ENCODE assay signal across 22 cellular contexts in the genomic region with DNA sequence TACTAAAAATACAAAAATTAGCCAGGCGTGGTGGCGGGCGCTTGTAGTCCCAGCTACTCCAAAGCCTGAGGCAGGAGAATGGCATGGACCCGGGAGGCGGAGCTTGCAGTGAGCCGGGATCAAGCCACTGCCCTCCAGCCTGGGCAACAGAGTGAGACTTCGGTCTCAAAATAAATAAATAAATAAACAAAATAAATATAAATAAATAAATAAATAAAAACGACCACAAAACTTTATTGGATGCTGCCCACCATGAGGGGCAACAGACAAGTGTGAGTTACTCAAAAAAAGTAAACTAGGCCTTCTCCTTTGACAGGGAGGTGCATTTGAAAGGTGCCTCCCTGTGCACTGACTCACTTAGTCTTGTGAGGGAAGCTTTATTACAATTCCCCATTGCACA. TPM values are rescaled to one million over a fixed set of nuclear protein-coding genes. Genes with fewer than 3 reads are reported as not detected.
A peak's percentile ranks its signal among the peaks of the same experiment; 100 is the strongest.
DNase-seq lines count a peak whose midpoint lies in the region; ATAC-seq, FAIRE-seq and TF ChIP-seq lines count a peak whose summit lies in the region.
"Had no signal": no experiment of that assay in that cellular context is flagged by ENCODE, and none has a peak within 500 bp of the region (broad histone marks: within the 10 kb centered on the region; RNA-seq: fewer than 3 reads in every experiment).

No MANE protein-coding gene starts in this region.

- no peaks in the 10 kb centered on the region for H3K79me1 ChIP-seq in H9 (ENCODE audit: insufficient read depth, low read depth, low read length, poor library complexity, severe bottlenecking)
- no peaks in the 10 kb centered on the region for H3K79me1 ChIP-seq in H1 (ENCODE audit: low read depth, low read length)

- no peak for TF ChIP-seq POLR2A in H1 (IDR thresholded peaks at IDR 0.05; ENCODE audit: control extremely low read depth in 1 of 2, low read depth in 2 of 2, low read length in 2 of 2)

- H3K23ac ChIP-seq in H9 (ENCODE audit: insufficient read length, low read depth, low read length), result no peak overlapping the region
- no peak overlapping the region for H3K23ac ChIP-seq in H1 (ENCODE audit: insufficient read length)

- no peaks in the 10 kb centered on the region for H3K36me3 Mint-ChIP-seq in H9 (ENCODE audit: insufficient read depth in 1 of 3, low read depth in 3 of 3)
- H3K36me3 Mint-ChIP-seq in neural crest cell (ENCODE audit: low read depth), result no peaks in the 10 kb centered on the region
- H3K36me3 Mint-ChIP-seq: CD4-positive, CD25-positive, alpha-beta regulatory T cell; immature natural killer cell had no signal

- ATAC-seq in GM21619 (IDR thresholded peaks at IDR 0.05; ENCODE audit: unreplicated experiment), result no peak
- ATAC-seq: activated CD8-positive, alpha-beta T cell treated with anti-CD3 and anti-CD28 coated beads, Interleukin-2, amount 10 ng/mL, durations not matched to agents 7 days and 5 days; esophagus mucosa had no signal

- peak overlapping the region in 1 of 2 experiments; percentile 85; a peak in 3 of 5 replicates for H3K4me3 Mint-ChIP-seq in H9
- H3K4me3 Mint-ChIP-seq in neural crest cell, result peak overlapping the region; percentile 83
- H3K4me3 Mint-ChIP-seq: activated CD8-positive, alpha-beta T cell treated with anti-CD3 and anti-CD28 coated beads, Interleukin-2, amount 10 ng/mL, durations not matched to agents 7 days and 5 days had no signal

- H3K4me1 ChIP-seq in H9 (ENCODE audit: insufficient read depth, low read length), result peaks cover 6% of the 10 kb centered on the region; the same call in 1 of the 2 replicates
- H3K4me1 ChIP-seq in H1 (replicated peaks in 1 of 4; ENCODE audit: control insufficient read depth in 3 of 4, insufficient read depth in 4 of 4, low read length in 3 of 4), result peaks cover 3 to 16% (median 6%) of the 10 kb centered on the region in 4 experiments; a peak in 6 of 7 replicates

- no peak overlapping the region; a peak in 1 of 8 replicates for H3K4me3 ChIP-seq in H1 (ENCODE audit: extremely low read depth in 1 of 4, insufficient read depth in 2 of 4, low read depth in 3 of 4, low read length in 4 of 4)

- H3K9ac ChIP-seq in H9 (ENCODE audit: extremely low read depth, insufficient read length, low read length) (no peak overlapping the region), H1 (replicated peaks in 1 of 4; ENCODE audit: extremely low read depth in 1 of 4, low read depth in 3 of 4, low read length in 3 of 4) (no peak overlapping the region)

- DNase-seq in activated CD8-positive, alpha-beta memory T cell treated with anti-CD3 and anti-CD28 coated beads for 24 hours, result peak; percentile 5
- no peak for DNase-seq in activated CD8-positive, alpha-beta memory T cell treated with anti-CD3 and anti-CD28 coated beads, Interleukin-2, amount 50 U/mL, for 48 hours
- DNase-seq in H9, result no peak
- DNase-seq in H1 (ENCODE audit: low read depth in 1 of 2, low spot score in 2 of 2), result no peak
- no peak for DNase-seq in neural crest cell (ENCODE audit: low read depth, low spot score)
- DNase-seq in NCI-H1105 treated with DMSO at 0.1 percent for 48 hours (lab: John Stamatoyannopoulos, UW), result no peak
- DNase-seq in NCI-H748 (lab: John Stamatoyannopoulos, UW; ENCODE audit: unreplicated experiment), result no peak
- DNase-seq: activated CD8-positive, alpha-beta T cell treated with anti-CD3 and anti-CD28 coated beads, Interleukin-2, amount 10 ng/mL, durations not matched to agents 7 days and 5 days; activated effector memory CD4-positive, alpha-beta T cell treated with anti-CD3 and anti-CD28 coated beads, Interleukin-2, amount 50 U/mL, for 16 hours; CD4-positive, CD25-positive, alpha-beta regulatory T cell; dermis blood vessel endothelial cell; DMS53; immature natural killer cell; mammary epithelial cell; NCI-H146; NCI-H345; retina; SW 1271 had no signal

- H3K4ac ChIP-seq in H9 (ENCODE audit: low read depth, low read length), result no peak overlapping the region
- H3K4ac ChIP-seq in H1 (replicated peaks; ENCODE audit: insufficient read length, low read depth, low read length), result no peak overlapping the region

- H4K5ac ChIP-seq in H9 (ENCODE audit: insufficient read length, low read depth, low read length) (no peak overlapping the region), H1 (ENCODE audit: insufficient read length, low read depth, low read length) (no peak overlapping the region)

- no peaks in the 10 kb centered on the region for H3K9me3 ChIP-seq in H9 (ENCODE audit: control insufficient read depth, low read depth, low read length)
- H3K9me3 ChIP-seq in H1 (ENCODE audit: insufficient read depth in 2 of 2, low read depth in 1 of 2, low read length in 1 of 2), result no peaks in the 10 kb centered on the region
- H3K9me3 ChIP-seq: vagina had no signal

- H2BK120ac ChIP-seq in H9 (ENCODE audit: low read depth, low read length, poor library complexity, severe bottlenecking) (no peak overlapping the region), H1 (replicated peaks; ENCODE audit: low read depth, low read length) (no peak overlapping the region)

- peaks cover 15 to 23% of the 10 kb centered on the region in 2 experiments for H3K4me1 Mint-ChIP-seq in H9
- peaks cover 15% of the 10 kb centered on the region for H3K4me1 Mint-ChIP-seq in neural crest cell

- H3K27ac Mint-ChIP-seq in H9, result no peak overlapping the region; a peak in 1 of 7 replicates
- H3K27ac Mint-ChIP-seq in neural crest cell (ENCODE audit: unreplicated experiment), result no peak overlapping the region
- H3K27ac Mint-ChIP-seq: activated CD8-positive, alpha-beta T cell treated with anti-CD3 and anti-CD28 coated beads, Interleukin-2, amount 10 ng/mL, durations not matched to agents 7 days and 5 days had no signal

- H2AK5ac ChIP-seq in H9 (ENCODE audit: insufficient read length, low read length), result no peak overlapping the region
- H2AK5ac ChIP-seq in H1 (ENCODE audit: low read depth, low read length), result no peak overlapping the region

- no peak for TF ChIP-seq EP300 in H1 (IDR thresholded peaks at IDR 0.05; ENCODE audit: borderline replicate concordance in 1 of 2, low read depth in 2 of 2, low read length in 2 of 2)

- TF ChIP-seq CTCF in H9 (conservative IDR thresholded peaks at IDR 0.05) (no peak), H1 (IDR thresholded peaks at IDR 0.05; ENCODE audit: control extremely low read depth in 1 of 3, insufficient read depth in 1 of 3, low read depth in 1 of 3, low read length in 3 of 3) (no peak), neural crest cell (conservative IDR thresholded peaks at IDR 0.05) (no peak)

- H3T11ph ChIP-seq in H9 (ENCODE audit: low read length), result no peak overlapping the region

- no peak for FAIRE-seq in H1 (lab: Jason Lieb, UNC)

- no peaks in the 10 kb centered on the region; a peak in 1 of 8 replicates for H3K36me3 ChIP-seq in H1 (ENCODE audit: control insufficient read depth in 2 of 4, insufficient read depth in 4 of 4, low read length in 3 of 4)
- H3K36me3 ChIP-seq: vagina had no signal

- peaks cover 13% of the 10 kb centered on the region for H3K27me3 Mint-ChIP-seq in H9 (ENCODE audit: low read depth)
- H3K27me3 Mint-ChIP-seq in neural crest cell (ENCODE audit: low read depth), result peaks cover 40% of the 10 kb centered on the region

- H2BK5ac ChIP-seq in H9 (ENCODE audit: insufficient read length, low read length) (no peak overlapping the region), H1 (ENCODE audit: low read depth, low read length) (no peak overlapping the region)

- H3K4me2 ChIP-seq in H9 (ENCODE audit: insufficient read depth, insufficient read length, low read length) (peak overlapping the region; percentile 29), H1 (ENCODE audit: insufficient read depth in 1 of 2, low read depth in 2 of 2, low read length in 2 of 2) (peak overlapping the region in 1 of 2 experiments; percentile 76; a peak in 1 of 4 replicates)

- no CpG with 5 or more reads among the region's 8 CpGs for WGBS in H9 (ENCODE audit: extremely low coverage, insufficient read length, low lambda C conversion rate)
- WGBS in H1 (ENCODE audit: extremely low coverage in 1 of 2, insufficient coverage in 1 of 2, insufficient read length in 1 of 2, insufficient replicate concordance in 2 of 2, low coverage in 1 of 2, low lambda C conversion rate in 2 of 2, missing lambda C conversion rate in 1 of 2), 2 experiments, result 85% methylated on average over 8 of the region's 8 CpGs; no CpG with 5 or more reads in 1 of the 2 experiments

- no peaks in the 10 kb centered on the region for H3K79me2 ChIP-seq in H9 (ENCODE audit: insufficient read depth, low read length)
- H3K79me2 ChIP-seq in H1 (ENCODE audit: control insufficient read depth in 1 of 2, insufficient read depth in 2 of 2, low read length in 2 of 2), result no peaks in the 10 kb centered on the region

- H3K56ac ChIP-seq in H9 (ENCODE audit: insufficient read length, low read depth, low read length) (no peak overlapping the region), H1 (replicated peaks; ENCODE audit: insufficient read length, low read depth, low read length) (no peak overlapping the region)

- POLR2A ChIA-PET in H1 (lab: Charles Lee; ENCODE audit: partially characterized antibody), result interaction anchor here (0.9 to 1.7 kb wide), 3 partner anchors 22 to 43 kb away, joined by 3 read pairs; no protein-coding TSS in a partner anchor

- H3K14ac ChIP-seq in H9 (ENCODE audit: insufficient read depth, low read length), result no peak overlapping the region
- H3K14ac ChIP-seq in H1 (ENCODE audit: insufficient read length), result no peak overlapping the region

- H3K23me2 ChIP-seq in H9 (ENCODE audit: insufficient read length, low read depth, low read length, poor library complexity, severe bottlenecking) (peaks cover 12% of the 10 kb centered on the region), H1 (ENCODE audit: low read depth, low read length) (peaks cover 11% of the 10 kb centered on the region; the same call in 1 of the 2 replicates)

- no peaks in the 10 kb centered on the region for H3K9me3 Mint-ChIP-seq in H9
- no peaks in the 10 kb centered on the region for H3K9me3 Mint-ChIP-seq in neural crest cell
- H3K9me3 Mint-ChIP-seq: immature natural killer cell had no signal

- no peak for TF ChIP-seq RAD21 in H1 (IDR thresholded peaks at IDR 0.05 in 1 of 2, conservative IDR thresholded peaks at IDR 0.05 in 1 of 2; ENCODE audit: low read depth in 2 of 2, low read length in 2 of 2)

- H2AFZ ChIP-seq in H9 (ENCODE audit: low read length), result no peak overlapping the region
- H2AFZ ChIP-seq in H1 (ENCODE audit: low read length), result no peak overlapping the region

- H4K20me1 ChIP-seq in H9 (ENCODE audit: control insufficient read depth, insufficient read depth, insufficient read length) (no peaks in the 10 kb centered on the region), H1 (replicated peaks in 1 of 2; ENCODE audit: control insufficient read depth in 1 of 2, insufficient read depth in 2 of 2, low read length in 2 of 2) (no peaks in the 10 kb centered on the region)

- H2BK15ac ChIP-seq in H9 (ENCODE audit: low read depth, low read length) (peak overlapping the region; percentile 84; the same call in 1 of the 2 replicates), H1 (ENCODE audit: low read length) (no peak overlapping the region)

- H4K8ac ChIP-seq in H9 (replicated peaks; ENCODE audit: insufficient read length, low read depth, low read length) (no peak overlapping the region), H1 (ENCODE audit: extremely low read depth, insufficient read depth, low read length) (no peak overlapping the region)

- H3K27me3 ChIP-seq in H9 (ENCODE audit: insufficient read depth, low read length) (no peaks in the 10 kb centered on the region), H1 (replicated peaks in 1 of 4; ENCODE audit: control insufficient read depth in 3 of 4, extremely low read depth in 1 of 4, insufficient read depth in 3 of 4, low read length in 3 of 4) (no peaks in the 10 kb centered on the region)
- H3K27me3 ChIP-seq: vagina had no signal

- H2BK20ac ChIP-seq in H9 (ENCODE audit: low read depth, low read length, poor library complexity, severe bottlenecking), result no peak overlapping the region
- no peak overlapping the region for H2BK20ac ChIP-seq in H1 (ENCODE audit: low read length)

- H2BK12ac ChIP-seq in H9 (ENCODE audit: insufficient read length, low read depth, low read length), result no peak overlapping the region
- H2BK12ac ChIP-seq in H1 (ENCODE audit: low read depth, low read length), result 0 out of 2 replicates have a peak overlapping the region, but pooled peaks have one; percentile 68

- CTCF ChIA-PET in H1 (lab: Charles Lee; ENCODE audit: partially characterized antibody), result interaction anchor here (0.8 to 5.0 kb wide), 6 partner anchors 8 to 739 kb away, joined by 3 to 51 read pairs (median 4); no protein-coding TSS in a partner anchor

- no peak overlapping the region for H3K18ac ChIP-seq in H9 (ENCODE audit: insufficient read length, low read depth, low read length)
- H3K18ac ChIP-seq in H1 (ENCODE audit: extremely low read depth, low read length), result peak overlapping the region; percentile 5; the same call in 1 of the 2 replicates

- H4K91ac ChIP-seq in H9 (ENCODE audit: insufficient read length, low read depth, low read length) (no peak overlapping the region), H1 (replicated peaks; ENCODE audit: insufficient read length, low read length) (no peak overlapping the region)

- no peak overlapping the region for H3K27ac ChIP-seq in H9 (ENCODE audit: insufficient read length, low read depth, low read length)
- no peak overlapping the region for H3K27ac ChIP-seq in H1 (ENCODE audit: low read depth, low read length)
- H3K27ac ChIP-seq: VCaP had no signal

RNA-seq across cellular contexts. Expression of gene SLC4A1AP, which starts 50.4 kb away (rescaled TPM):
- 18.8 and 20.8 TPM in 2 replicates for total RNA-seq in H9 (2021)
- 18.4 and 18.8 TPM in 2 replicates for total RNA-seq in H1 (2021; fragmentation: NEBNext Ultra II Directional; extraction: Animal tissue kit (Norgen Biotek cat#: 25700))
- 8.1 and 8.3 TPM in 2 replicates for polyA plus RNA-seq in H1 (2011; rRNA removed)
- polyA plus RNA-seq in H1 (2011; cell fraction: cytosol; rRNA removed), result 12.2 TPM
- polyA plus RNA-seq in H1 (2011; cell fraction: nucleus; rRNA removed), result 10.8 TPM
- polyA plus RNA-seq in H1 (2012, experiment 1 of 2), result 14.6 to 19.8 TPM (median 14.7 TPM) in 4 replicates
- polyA plus RNA-seq in H1 (2012, experiment 2 of 2), result 1.2 TPM
- 17.9 TPM for polyA plus RNA-seq in H1 (2013, experiment 1 of 2)
- polyA plus RNA-seq in H1 (2013, experiment 2 of 2), result 16.9 TPM
- polyA minus RNA-seq in H1 (2011; rRNA and poly(A)+ RNA removed), result 5.1 and 7.2 TPM in 2 replicates
- 11.5 TPM for polyA minus RNA-seq in H1 (2011; cell fraction: cytosol; rRNA and poly(A)+ RNA removed)
- polyA minus RNA-seq in H1 (2011; cell fraction: nucleus; rRNA and poly(A)+ RNA removed), result 9.9 TPM
- total RNA-seq in neural crest cell, result 19.0 and 19.1 TPM in 2 replicates

RNA-seq across cellular contexts. Expression of gene SUPT7L, which starts 50.6 kb away (rescaled TPM):
- total RNA-seq in H9 (2021) (28.9 and 30.4 TPM in 2 replicates), neural crest cell (32.4 and 33.8 TPM in 2 replicates)
- 21.8 and 22.2 TPM in 2 replicates for total RNA-seq in H1 (2021; fragmentation: NEBNext Ultra II Directional; extraction: Animal tissue kit (Norgen Biotek cat#: 25700))
- polyA plus RNA-seq in H1 (2011; rRNA removed), result 24.6 and 26.6 TPM in 2 replicates
- polyA plus RNA-seq in H1 (2011; cell fraction: cytosol; rRNA removed), result 33.6 TPM
- 46.0 TPM for polyA plus RNA-seq in H1 (2011; cell fraction: nucleus; rRNA removed)
- polyA plus RNA-seq in H1 (2012, experiment 1 of 2), result 22.3 to 24.8 TPM (median 23.1 TPM) in 4 replicates
- 5.9 TPM for polyA plus RNA-seq in H1 (2012, experiment 2 of 2)
- polyA plus RNA-seq in H1 (2013, experiment 1 of 2), result 19.2 TPM
- polyA plus RNA-seq in H1 (2013, experiment 2 of 2), result 18.0 TPM
- 28.8 and 31.7 TPM in 2 replicates for polyA minus RNA-seq in H1 (2011; rRNA and poly(A)+ RNA removed)
- polyA minus RNA-seq in H1 (2011; cell fraction: cytosol; rRNA and poly(A)+ RNA removed), result 22.2 TPM
- 30.2 TPM for polyA minus RNA-seq in H1 (2011; cell fraction: nucleus; rRNA and poly(A)+ RNA removed)

RNA-seq across cellular contexts. Expression of gene MRPL33, which starts 57.5 kb away (rescaled TPM):
- total RNA-seq in H9 (2021) (61.2 and 66.8 TPM in 2 replicates), neural crest cell (53.5 and 67.0 TPM in 2 replicates)
- 62.9 and 68.9 TPM in 2 replicates for total RNA-seq in H1 (2021; fragmentation: NEBNext Ultra II Directional; extraction: Animal tissue kit (Norgen Biotek cat#: 25700))
- 9.5 and 24.3 TPM in 2 replicates for polyA plus RNA-seq in H1 (2011; rRNA removed)
- 53.0 TPM for polyA plus RNA-seq in H1 (2011; cell fraction: cytosol; rRNA removed)
- polyA plus RNA-seq in H1 (2011; cell fraction: nucleus; rRNA removed), result 5.7 TPM
- polyA plus RNA-seq in H1 (2012, experiment 1 of 2), result 75.9 to 163 TPM (median 88.1 TPM) in 4 replicates
- polyA plus RNA-seq in H1 (2012, experiment 2 of 2), result 88.7 TPM
- 406 TPM for polyA plus RNA-seq in H1 (2013, experiment 1 of 2)
- 395 TPM for polyA plus RNA-seq in H1 (2013, experiment 2 of 2)
- polyA minus RNA-seq in H1 (2011; rRNA and poly(A)+ RNA removed), result 3.6 and 6.1 TPM in 2 replicates
- 8.7 TPM for polyA minus RNA-seq in H1 (2011; cell fraction: cytosol; rRNA and poly(A)+ RNA removed)
- polyA minus RNA-seq in H1 (2011; cell fraction: nucleus; rRNA and poly(A)+ RNA removed), result 6.3 TPM
